In genomic region chr14:32436993-32437392, GRCh38 we compare ENCODE assay signal across 25 cellular contexts.
"Had no signal": no experiment of that assay in that cellular context is flagged by ENCODE, and none has a peak within 500 bp of the region (broad histone marks: within the 10 kb centered on the region; RNA-seq: fewer than 3 reads in every experiment).

No MANE protein-coding gene starts in this region.

- H2AFZ ChIP-seq: hepatocyte had no signal

- H3K4me3 ChIP-seq: body of pancreas, cardiac muscle cell, hepatocyte, psoas muscle, suprapubic skin, vagina had no signal

- H3K27me3 ChIP-seq: body of pancreas, cardiac muscle cell, foreskin keratinocyte, hepatocyte, suprapubic skin, vagina had no signal

- ATAC-seq: activated CD4-positive, alpha-beta T cell treated with anti-CD3 and anti-CD28 coated beads for 36 hours; activated T-cell treated with anti-CD3 and anti-CD28 coated beads, Interleukin-2, amount 50 U/mL, for 72 hours; body of pancreas; foreskin keratinocyte; left ventricle myocardium superior; natural killer cell; psoas muscle; right cardiac atrium had no signal

- H3K79me2 ChIP-seq: hepatocyte had no signal

- H3K4me2 ChIP-seq: hepatocyte had no signal

- H3K27ac ChIP-seq: body of pancreas, cardiac muscle cell, epithelial cell of prostate, foreskin keratinocyte, hepatocyte, psoas muscle, suprapubic skin, vagina had no signal

- H3K9me3 ChIP-seq: body of pancreas, psoas muscle, suprapubic skin, vagina had no signal

- DNase-seq: activated B cell treated with CpG ODN at 0.5 μM for 24 hours; activated CD4-positive, alpha-beta memory T cell treated with anti-CD3 and anti-CD28 coated beads for 36 hours; activated CD4-positive, alpha-beta T cell treated with anti-CD3 and anti-CD28 coated beads for 36 hours; activated effector memory CD4-positive, alpha-beta T cell treated with Interleukin-2 at 50 U/mL for 16 hours; activated naive CD4-positive, alpha-beta T cell treated with anti-CD3 and anti-CD28 coated beads, Interleukin-2, amount 10 ng/mL, durations not matched to agents 7 days and 5 days; activated T-cell treated with anti-CD3 and anti-CD28 coated beads, Interleukin-2, amount 50 U/mL, for 72 hours; amygdala; body of pancreas; foreskin keratinocyte; glutamatergic neuron; immature natural killer cell; kidney glomerular epithelial cell; left ventricle myocardium superior; mammary epithelial cell; natural killer cell; psoas muscle; right cardiac atrium; stimulated activated CD4-positive, alpha-beta T cell treated with anti-CD3 and anti-CD28 coated beads, Interleukin-12 subunit alpha, Interleukin-12 subunit beta, amount 100 ng/mL, for 4 hours; stimulated activated CD4-positive, alpha-beta T cell treated with anti-CD3 and anti-CD28 coated beads, Interleukin-4, amount 100 ng/mL, for 4 hours; T-helper 9 cell had no signal

- H3K36me3 ChIP-seq: cardiac muscle cell, suprapubic skin, vagina had no signal

- H3K4me1 ChIP-seq: body of pancreas, foreskin keratinocyte, psoas muscle, suprapubic skin, vagina had no signal
